In genomic region chr4:121227254-121227867, GRCh38 we compare ENCODE assay signal across 11 cellular contexts.
DNase-seq lines count a peak whose midpoint lies in the region; ATAC-seq and TF ChIP-seq lines count a peak whose summit lies in the region.
"Had no signal": no experiment of that assay in that cellular context is flagged by ENCODE, and none has a peak within 500 bp of the region (broad histone marks: within the 10 kb centered on the region; RNA-seq: fewer than 3 reads in every experiment).

No MANE protein-coding gene starts in this region.

- H3K27me3 Mint-ChIP-seq in T-cell (no peaks in the 10 kb centered on the region), osteocyte (ENCODE audit: unreplicated experiment) (peaks cover 6% of the 10 kb centered on the region)

- H3K36me3 Mint-ChIP-seq in T-cell (no peaks in the 10 kb centered on the region), osteocyte (ENCODE audit: unreplicated experiment) (no peaks in the 10 kb centered on the region)

- H3K9me3 Mint-ChIP-seq in T-cell = peaks cover 0 to 4% (median 0%) of the 10 kb centered on the region in 3 donors
- no peaks in the 10 kb centered on the region for H3K9me3 Mint-ChIP-seq in osteocyte (ENCODE audit: unreplicated experiment)

- intact Hi-C loops in sciatic nerve (cut with DNase I) = no loop called here
- intact Hi-C loops in left ventricle myocardium superior (cut with micrococcal nuclease) = no loop called here

- H3K27ac Mint-ChIP-seq in T-cell (peak overlapping the region; percentile 76 to 86), osteocyte (ENCODE audit: unreplicated experiment) (no peak overlapping the region)

- CTCF ChIA-PET in T-cell (lab: Charles Lee) = interaction anchor here (0.7 to 2.5 kb wide), 8 partner anchors 10 to 36 kb away, joined by 3 to 14 read pairs (median 4); no protein-coding TSS in a partner anchor

- ATAC-seq in GM18868 (IDR thresholded peaks at IDR 0.05; ENCODE audit: unreplicated experiment) (peak; percentile 81), HG02840 (IDR thresholded peaks at IDR 0.05; ENCODE audit: low FRiP score, unreplicated experiment) (peak; percentile 71), T-cell (replicated peaks in 1 of 4) (peak; percentile 49 to 77 (median 60)), sciatic nerve (no peak), left ventricle myocardium superior (no peak)

- no peak overlapping the region for H3K27ac ChIP-seq in 22Rv1
- H3K27ac ChIP-seq: KMS-11, parathyroid adenoma had no signal

- DNase-seq in T-cell = no peak
- DNase-seq in osteocyte (ENCODE audit: extremely low spot score, unreplicated experiment) = no peak
- no peak for DNase-seq in NCI-H524 treated with DMSO at 0.1 percent for 48 hours (lab: John Stamatoyannopoulos, UW)
- DNase-seq in sciatic nerve (ENCODE audit: low spot score) = no peak
- no peak for DNase-seq in left ventricle myocardium superior
- DNase-seq: C1 segment of cervical spinal cord had no signal

- H3K4me1 Mint-ChIP-seq in T-cell (peaks cover 15 to 36% (median 35%) of the 10 kb centered on the region in 3 donors), osteocyte (ENCODE audit: unreplicated experiment) (no peaks in the 10 kb centered on the region)

- TF ChIP-seq CTCF in 22Rv1 (IDR thresholded peaks at IDR 0.05) (0 out of 2 replicates have a peak, but pooled peaks have one; percentile 7), osteocyte (IDR thresholded peaks at IDR 0.05) (no peak)

- peak overlapping the region; percentile 61 to 77 (median 72) for H3K4me3 Mint-ChIP-seq in T-cell
- no peak overlapping the region for H3K4me3 Mint-ChIP-seq in osteocyte (ENCODE audit: unreplicated experiment)

- POLR2A ChIA-PET in T-cell (lab: Charles Lee) = interaction anchor here in 1 of 2 donors (1.2 kb wide), 1 partner anchor 16 kb away, joined by 3 read pairs; no protein-coding TSS in a partner anchor

Comparison
In these comparisons a context has a peak if more than half of its experiments do, and no peak if none do; other contexts are left out.
1. ATAC-seq: peak in GM18868 (single experiment), HG02840 (single experiment) and T-cell (4 of 4); none in sciatic nerve (single experiment) and left ventricle myocardium superior (single experiment).